In genomic region chr16:56191807-56192643, GRCh38 we compare ENCODE assay signal across 8 cellular contexts. TPM values are rescaled to one million over a fixed set of nuclear protein-coding genes. Genes with fewer than 3 reads are reported as not detected.
A peak's percentile ranks its signal among the peaks of the same experiment; 100 is the strongest.
DNase-seq lines count a peak whose midpoint lies in the region; ATAC-seq and TF ChIP-seq lines count a peak whose summit lies in the region.

No MANE protein-coding gene starts in this region.

- TF ChIP-seq POLR2A in esophagus muscularis mucosa (IDR thresholded peaks at IDR 0.05; ENCODE audit: low read depth) = no peak

- peak overlapping the region; percentile 88 for H3K4me3 Mint-ChIP-seq in Caco-2 (ENCODE audit: unreplicated experiment)

- H3K4me1 ChIP-seq in Caco-2 (peaks cover 5% of the 10 kb centered on the region; the same call in 1 of the 2 replicates), esophagus muscularis mucosa (peaks cover 22 to 52% (median 48%) of the 10 kb centered on the region in 4 donors)

- H3K4me3 ChIP-seq in Caco-2 (ENCODE audit: low read depth, low read length) = peak overlapping the region; percentile 78
- H3K4me3 ChIP-seq in esophagus muscularis mucosa = peak overlapping the region; percentile 64 to 84 (median 72)

- no peak for TF ChIP-seq EP300 in esophagus muscularis mucosa (IDR thresholded peaks at IDR 0.05)

- CTCF ChIA-PET in Caco-2 (lab: Charles Lee) = interaction anchor here (0.6 kb wide), 2 partner anchors 54 to 126 kb away, joined by 3 to 5 read pairs; no protein-coding TSS in a partner anchor

- H3K27ac ChIP-seq in esophagus muscularis mucosa (replicated peaks in 1 of 4) = peak overlapping the region; percentile 70 to 78 (median 72)

- 2% methylated on average over 24 of the region's 50 CpGs for WGBS in esophagus muscularis mucosa

- TF ChIP-seq CTCF in Caco-2 (IDR thresholded peaks at IDR 0.05; ENCODE audit: insufficient read depth in 1 of 2, low read depth in 1 of 2, low read length in 1 of 2, severe bottlenecking in 1 of 2, unreplicated experiment in 1 of 2) (no peak), esophagus muscularis mucosa (IDR thresholded peaks at IDR 0.05) (no peak)

- no peak overlapping the region for H3K27ac Mint-ChIP-seq in Caco-2 (ENCODE audit: unreplicated experiment)

- no TSS peak for BruUV-seq in Caco-2 (replicated peaks; lab: Mats Ljungman, UMichigan)

- H3K36me3 ChIP-seq in Caco-2 (ENCODE audit: control insufficient read depth, insufficient read depth, low read length) (no peaks in the 10 kb centered on the region), esophagus muscularis mucosa (no peaks in the 10 kb centered on the region)

- DNase-seq in Caco-2 = no peak
- peak; percentile 59 for DNase-seq in NCI-H69 (lab: John Stamatoyannopoulos, UW)
- no peak for DNase-seq in esophagus muscularis mucosa (ENCODE audit: extremely low spot score)
- peak in 6 of 10 donors; percentile 40 to 88 (median 67) for DNase-seq in posterior cingulate gyrus
- DNase-seq in NOMO-1 treated with DMSO at 0.1 percent for 48 hours (lab: John Stamatoyannopoulos, UW; ENCODE audit: unreplicated experiment) = no peak
- DNase-seq in islet precursor cell = no peak

- peaks cover 27% of the 10 kb centered on the region for H3K27me3 Mint-ChIP-seq in Caco-2 (ENCODE audit: insufficient read depth, unreplicated experiment)

- H3K9me3 Mint-ChIP-seq in Caco-2 (ENCODE audit: unreplicated experiment) = no peaks in the 10 kb centered on the region

- H3K27me3 ChIP-seq in Caco-2 (replicated peaks; ENCODE audit: control insufficient read depth, insufficient read depth, low read length) = no peaks in the 10 kb centered on the region
- H3K27me3 ChIP-seq in esophagus muscularis mucosa = peaks cover 0 to 54% (median 22%) of the 10 kb centered on the region in 4 donors

- H3K4me1 Mint-ChIP-seq in Caco-2 (ENCODE audit: low read depth, unreplicated experiment) = no peaks in the 10 kb centered on the region

- ATAC-seq in activated CD4-positive, CD25-positive, alpha-beta regulatory T cell treated with anti-CD3 and anti-CD28 coated beads, Interleukin-2, amount 50 U/mL, for 24 hours = no peak
- no peak for ATAC-seq in GM19395 (IDR thresholded peaks at IDR 0.05; ENCODE audit: unreplicated experiment)

- no peaks in the 10 kb centered on the region for H3K36me3 Mint-ChIP-seq in Caco-2 (ENCODE audit: insufficient read depth, unreplicated experiment)

- no peaks in the 10 kb centered on the region for H3K9me3 ChIP-seq in Caco-2
- H3K9me3 ChIP-seq in esophagus muscularis mucosa = no peaks in the 10 kb centered on the region

- intact Hi-C loops in Caco-2 (cut with micrococcal nuclease; ENCODE audit: unreplicated experiment) (no loop called here), esophagus muscularis mucosa (cut with DNase I) (no loop called here), posterior cingulate gyrus (cut with DNase I) (loop anchor here (1.0 to 2.0 kb wide), 3 partner anchors 54 to 247 kb away; no protein-coding TSS in a partner anchor)

- POLR2A ChIA-PET in Caco-2 (lab: Charles Lee) = interaction anchor here (0.6 kb wide), 1 partner anchor 17 kb away, joined by 3 read pairs; no protein-coding TSS in a partner anchor

RNA-seq across cellular contexts. Expression of gene GNAO1, which starts 0.7 kb away (rescaled TPM):
- total RNA-seq in Caco-2 (2022) (1.9 and 3.2 TPM in 2 replicates), esophagus muscularis mucosa (1 to 10 TPM; 2.1 to 6.8 (median 3.3) TPM)

Comparison
In these comparisons a context has a peak if more than half of its experiments do, and no peak if none do; other contexts are left out.
1. DNase-seq: peak in NCI-H69 (single experiment) and posterior cingulate gyrus (6 of 10); none in Caco-2 (0 of 2), esophagus muscularis mucosa (single experiment), NOMO-1 treated with DMSO at 0.1 percent for 48 hours (single experiment) and islet precursor cell (single experiment).